19 cellular contexts compared by ENCODE assay signal in genomic region chr2:122864728-122865127, GRCh38.
"Had no signal": no experiment of that assay in that cellular context is flagged by ENCODE, and none has a peak within 500 bp of the region (broad histone marks: within the 10 kb centered on the region; RNA-seq: fewer than 3 reads in every experiment).

No MANE protein-coding gene starts in this region.

- H3K36me3 ChIP-seq: pancreas, right atrium auricular region, spleen, upper lobe of left lung, WERI-Rb-1 had no signal

- H3K27me3 Mint-ChIP-seq: activated T-helper 17 cell treated with anti-CD3 and anti-CD28 coated beads, Interleukin-2, amount 50 U/mL, for 72 hours had no signal

- H3K4me1 Mint-ChIP-seq: activated T-helper 17 cell treated with anti-CD3 and anti-CD28 coated beads, Interleukin-2, amount 50 U/mL, for 72 hours; nephron had no signal

- H3K27ac Mint-ChIP-seq: activated naive CD4-positive, alpha-beta T cell treated with anti-CD3 and anti-CD28 coated beads, Interleukin-2, amount 50 U/mL, for 72 hours; activated T-helper 17 cell treated with anti-CD3 and anti-CD28 coated beads, Interleukin-2, amount 50 U/mL, for 72 hours; brain; nephron had no signal

- DNase-seq: activated CD4-positive, alpha-beta T cell treated with anti-CD3 and anti-CD28 coated beads for 1 hour; activated T-cell treated with anti-CD3 and anti-CD28 coated beads, Interleukin-2, amount 50 U/mL, for 1 hour; aorta; foreskin fibroblast; left colon; mesenchymal stem cell; pancreas; psoas muscle; spleen; stimulated activated CD4-positive, alpha-beta T cell treated with anti-CD3 and anti-CD28 coated beads, Interleukin-4, amount 100 ng/mL, for 24 hours; stimulated activated naive CD8-positive, alpha-beta T cell treated with anti-CD3 and anti-CD28 coated beads, Interleukin-15, Interleukin-2, amounts not matched to agents 100 U/mL and 50 U/mL, for 24 hours; upper lobe of left lung; WERI-Rb-1 had no signal

- H3K27ac ChIP-seq: epithelial cell of prostate, pancreas, psoas muscle, right atrium auricular region, spleen, upper lobe of left lung, WERI-Rb-1 had no signal

- H3K4me3 Mint-ChIP-seq: activated T-helper 17 cell treated with anti-CD3 and anti-CD28 coated beads, Interleukin-2, amount 50 U/mL, for 72 hours; brain; nephron had no signal

- H3K9me3 ChIP-seq: pancreas, psoas muscle, right atrium auricular region, upper lobe of left lung had no signal

- H3K36me3 Mint-ChIP-seq: activated naive CD4-positive, alpha-beta T cell treated with anti-CD3 and anti-CD28 coated beads, Interleukin-2, amount 50 U/mL, for 72 hours; brain had no signal

- H3K4me3 ChIP-seq: pancreas, psoas muscle, right atrium auricular region, spleen, upper lobe of left lung had no signal

- H3K4me1 ChIP-seq: pancreas, psoas muscle, right atrium auricular region, spleen, upper lobe of left lung had no signal

- ATAC-seq: activated naive CD4-positive, alpha-beta T cell treated with anti-CD3 and anti-CD28 coated beads, Interleukin-2, amount 50 U/mL, for 72 hours; activated T-helper 17 cell treated with anti-CD3 and anti-CD28 coated beads, Interleukin-2, amount 50 U/mL, for 72 hours; left colon; pancreas; psoas muscle; stimulated activated naive CD8-positive, alpha-beta T cell treated with anti-CD3 and anti-CD28 coated beads, Interleukin-15, Interleukin-2, amounts not matched to agents 100 U/mL and 50 U/mL, for 24 hours had no signal

- H3K27me3 ChIP-seq: pancreas, right atrium auricular region, spleen, upper lobe of left lung had no signal

- H3K9me3 Mint-ChIP-seq: nephron had no signal
